Comparison of ENCODE assay signal across 22 cellular contexts in the genomic region with DNA sequence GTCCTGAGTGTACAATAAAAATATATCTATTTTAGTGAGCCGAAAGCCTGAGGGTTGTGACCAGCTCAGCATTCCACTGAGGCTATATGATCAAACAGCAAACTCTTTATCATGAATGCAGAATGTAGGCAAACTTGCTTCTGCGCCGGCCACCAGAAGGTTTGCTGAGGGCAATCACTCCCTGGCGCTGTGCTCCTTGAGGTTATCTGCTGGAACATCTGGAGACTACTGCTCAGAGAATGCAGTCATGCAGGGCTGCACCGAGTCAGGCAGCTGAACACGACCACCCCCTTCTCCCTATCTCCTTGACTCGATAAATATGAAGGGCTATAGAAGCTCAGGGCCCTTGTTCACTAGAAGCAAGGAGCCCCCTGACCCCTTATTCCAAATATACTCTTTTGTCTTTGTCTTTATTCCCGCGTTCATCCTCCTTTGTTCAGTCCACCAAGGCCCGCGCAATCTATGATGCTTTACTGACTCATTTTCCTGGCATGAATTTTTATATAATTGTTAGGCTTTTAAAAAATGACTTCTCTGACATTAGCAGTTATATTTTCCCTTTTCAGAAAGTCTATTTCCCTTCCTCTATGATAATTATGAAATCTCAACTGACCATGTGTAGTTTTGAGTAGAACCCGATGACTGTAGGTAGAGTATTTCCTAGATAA.
DNase-seq lines count a peak whose midpoint lies in the region; ATAC-seq and TF ChIP-seq lines count a peak whose summit lies in the region.
"Had no signal": no experiment of that assay in that cellular context is flagged by ENCODE, and none has a peak within 500 bp of the region (broad histone marks: within the 10 kb centered on the region; RNA-seq: fewer than 3 reads in every experiment).

No MANE protein-coding gene starts in this region.

- CTCF ChIA-PET in PC-9 (lab: Charles Lee): no interaction called here

- H3K9me2 ChIP-seq in PC-9 (ENCODE audit: insufficient read depth): no peaks in the 10 kb centered on the region

- H2AFZ ChIP-seq in PC-9: 0 out of 2 replicates have a peak overlapping the region, but pooled peaks have one; percentile 39

- peak overlapping the region; percentile 10; the same call in 1 of the 2 replicates for H3K4me2 ChIP-seq in PC-9
- H3K4me2 ChIP-seq: KMS-11 had no signal

- H3K9me3 ChIP-seq in PC-9 (ENCODE audit: insufficient read depth, low read depth): no peaks in the 10 kb centered on the region
- H3K9me3 ChIP-seq: body of pancreas, pancreas, uterus had no signal

- no TSS peak for BruUV-seq in PC-9 (replicated peaks; lab: Mats Ljungman, UMichigan)

- H4K20me1 ChIP-seq in PC-9 (ENCODE audit: insufficient read depth): no peaks in the 10 kb centered on the region

- TF ChIP-seq CTCF in PC-9 (conservative IDR thresholded peaks at IDR 0.05) (no peak), fibroblast of villous mesenchyme (IDR thresholded peaks at IDR 0.05; ENCODE audit: insufficient read depth, low read depth, low read length) (peak; percentile 2)

- H3K36me3 ChIP-seq in PC-9 (ENCODE audit: low read depth): no peaks in the 10 kb centered on the region
- H3K36me3 ChIP-seq: pancreas, uterus had no signal

- H3K79me2 ChIP-seq in PC-9 (ENCODE audit: low read depth): no peaks in the 10 kb centered on the region

- no peak overlapping the region for H3K27ac ChIP-seq in PC-9
- H3K27ac ChIP-seq: body of pancreas, KMS-11, pancreas, uterus had no signal

- H3K4me3 ChIP-seq in PC-9: no peak overlapping the region
- no peak overlapping the region for H3K4me3 ChIP-seq in fibroblast of villous mesenchyme (ENCODE audit: low read depth, low read length)
- H3K4me3 ChIP-seq: body of pancreas, pancreas, uterus had no signal

- POLR2A ChIA-PET in PC-9 (lab: Charles Lee; ENCODE audit: unreplicated experiment): no interaction called here

- ATAC-seq in HG02852 (IDR thresholded peaks at IDR 0.05; ENCODE audit: unreplicated experiment): no peak
- ATAC-seq in GM18861 (IDR thresholded peaks at IDR 0.05; ENCODE audit: unreplicated experiment): no peak
- ATAC-seq: activated naive CD4-positive, alpha-beta T cell treated with anti-CD3 and anti-CD28 coated beads, Interleukin-2, amount 50 U/mL, for 72 hours; body of pancreas; naive thymus-derived CD8-positive, alpha-beta T cell; pancreas; T-cell had no signal

- intact Hi-C loops in PC-9 (cut with micrococcal nuclease; ENCODE audit: unreplicated experiment): loop anchor here (5.0 kb wide), 1 partner anchor 233 kb away; no protein-coding TSS in a partner anchor

- no peaks in the 10 kb centered on the region for H3F3A ChIP-seq in PC-9 (ENCODE audit: insufficient read depth, low read depth)

- DNase-seq in A172 (ENCODE audit: low spot score): peak; percentile 6
- peak; percentile 23 for DNase-seq in DMS53 treated with DMSO at 0.1 percent for 48 hours (lab: John Stamatoyannopoulos, UW; ENCODE audit: unreplicated experiment)
- DNase-seq in PC-9: peak in 1 of 2 experiments; percentile 50
- DNase-seq in fibroblast of villous mesenchyme (ENCODE audit: low read depth): no peak
- DNase-seq in NCI-H146 (lab: John Stamatoyannopoulos, UW): no peak
- no peak for DNase-seq in ecto neural progenitor cell (ENCODE audit: low spot score)
- DNase-seq: activated T-cell treated with anti-CD3 and anti-CD28 coated beads, Interleukin-2, amount 50 U/mL, for 48 hours; body of pancreas; CD8-positive, alpha-beta memory T cell; cortex of kidney; immature natural killer cell; naive thymus-derived CD8-positive, alpha-beta T cell; NCI-H1436 treated with DMSO at 0.1 percent for 48 hours; NCI-H2227 treated with DMSO at 0.1 percent for 48 hours; pancreas; stimulated activated CD4-positive, alpha-beta T cell treated with anti-CD3 and anti-CD28 coated beads, Interleukin-4, amount 100 ng/mL, for 24 hours; T-cell; uterus had no signal

- no peaks in the 10 kb centered on the region for H3K27me3 ChIP-seq in PC-9 (ENCODE audit: insufficient read depth, low read depth)
- H3K27me3 ChIP-seq: body of pancreas, pancreas, uterus had no signal

- no peaks in the 10 kb centered on the region for H3K4me1 ChIP-seq in PC-9 (replicated peaks; ENCODE audit: insufficient read depth)
- H3K4me1 ChIP-seq: body of pancreas, pancreas, uterus had no signal

Comparison
In these comparisons a context has a peak if more than half of its experiments do, and no peak if none do; other contexts are left out.
1. DNase-seq: peak in A172 (single experiment) and DMS53 treated with DMSO at 0.1 percent for 48 hours (single experiment); none in fibroblast of villous mesenchyme (single experiment), NCI-H146 (single experiment) and ecto neural progenitor cell (single experiment).